Comparison of ENCODE assay signal across 28 cellular contexts in the genomic region with DNA sequence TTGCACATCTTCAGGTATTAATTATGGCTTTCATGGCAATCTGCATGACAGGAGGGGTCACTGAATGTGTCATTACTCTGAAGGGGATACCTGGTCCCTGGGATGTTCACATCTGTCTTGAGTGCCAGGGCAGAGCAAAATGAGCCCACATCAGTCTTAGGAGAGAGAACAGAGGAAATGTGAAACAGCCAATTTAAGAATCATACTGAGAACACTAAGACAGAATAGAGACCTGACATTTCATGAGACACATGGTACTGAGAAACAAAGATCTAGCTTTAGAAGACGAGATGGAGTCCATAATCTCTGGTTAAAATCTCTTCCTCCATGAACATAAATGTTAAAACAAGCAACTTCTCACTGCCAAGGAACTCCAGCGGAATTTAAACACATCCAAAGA.
"Had no signal": no experiment of that assay in that cellular context is flagged by ENCODE, and none has a peak within 500 bp of the region (broad histone marks: within the 10 kb centered on the region; RNA-seq: fewer than 3 reads in every experiment).

No MANE protein-coding gene starts in this region.

- ATAC-seq: natural killer cell; psoas muscle; right cardiac atrium; right lobe of liver; stimulated activated memory B cell treated with anti-CD40 and anti-IgM and Interleukin-4, amounts not matched to agents 10 μg/mL and 1 μg/mL and 100 μg/mL, for 72 hours; stimulated activated naive CD8-positive, alpha-beta T cell treated with anti-CD3 and anti-CD28 coated beads, Interleukin-15, amount 100 ng/mL, for 72 hours; upper lobe of right lung had no signal

- H3K9me3 Mint-ChIP-seq: stimulated activated memory B cell treated with anti-CD40 and anti-IgM and Interleukin-4, amounts not matched to agents 10 μg/mL and 1 μg/mL and 100 μg/mL, for 72 hours; stimulated activated naive CD8-positive, alpha-beta T cell treated with anti-CD3 and anti-CD28 coated beads, Interleukin-15, amount 100 ng/mL, for 72 hours; type B pancreatic cell had no signal

- H3K4me1 Mint-ChIP-seq: natural killer cell; nephron; stimulated activated memory B cell treated with anti-CD40 and anti-IgM and Interleukin-4, amounts not matched to agents 10 μg/mL and 1 μg/mL and 100 μg/mL, for 72 hours; stimulated activated naive CD8-positive, alpha-beta T cell treated with anti-CD3 and anti-CD28 coated beads, Interleukin-15, amount 100 ng/mL, for 72 hours had no signal

- H3K27me3 Mint-ChIP-seq: stimulated activated memory B cell treated with anti-CD40 and anti-IgM and Interleukin-4, amounts not matched to agents 10 μg/mL and 1 μg/mL and 100 μg/mL, for 72 hours; stimulated activated naive CD8-positive, alpha-beta T cell treated with anti-CD3 and anti-CD28 coated beads, Interleukin-15, amount 100 ng/mL, for 72 hours had no signal

- H3K4me3 Mint-ChIP-seq: natural killer cell; nephron; neural progenitor cell; stimulated activated memory B cell treated with anti-CD40 and anti-IgM and Interleukin-4, amounts not matched to agents 10 μg/mL and 1 μg/mL and 100 μg/mL, for 72 hours; stimulated activated naive CD8-positive, alpha-beta T cell treated with anti-CD3 and anti-CD28 coated beads, Interleukin-15, amount 100 ng/mL, for 72 hours; type B pancreatic cell had no signal

- H3K27ac Mint-ChIP-seq: natural killer cell; nephron; neural progenitor cell; progenitor cell of endocrine pancreas; stimulated activated memory B cell treated with anti-CD40 and anti-IgM and Interleukin-4, amounts not matched to agents 10 μg/mL and 1 μg/mL and 100 μg/mL, for 72 hours; type B pancreatic cell had no signal

- H3K36me3 Mint-ChIP-seq: natural killer cell; neural progenitor cell; stimulated activated memory B cell treated with anti-CD40 and anti-IgM and Interleukin-4, amounts not matched to agents 10 μg/mL and 1 μg/mL and 100 μg/mL, for 72 hours; type B pancreatic cell had no signal

- DNase-seq: natural killer cell; occipital lobe; ovary; posterior cingulate gyrus; psoas muscle; right cardiac atrium; right lobe of liver; sigmoid colon; small intestine; stimulated activated CD4-positive, alpha-beta T cell treated with anti-CD3 and anti-CD28 coated beads, Interleukin-15, amount 100 ng/mL, for 24 hours; stimulated activated CD4-positive, alpha-beta T cell treated with anti-CD3 and anti-CD28 coated beads, Interleukin-2, amount 100 ng/mL, for 24 hours; stimulated activated CD4-positive, alpha-beta T cell treated with anti-CD3 and anti-CD28 coated beads, Interleukin-2, amount 100 ng/mL, for 48 hours; stimulated activated CD4-positive, alpha-beta T cell treated with anti-CD3 and anti-CD28 coated beads, Interleukin-4, amount 100 ng/mL, for 24 hours; stimulated activated CD8-positive, alpha-beta memory T cell treated with anti-CD3 and anti-CD28 coated beads, Interleukin-4, amount 100 ng/mL, for 48 hours; stimulated activated naive CD4-positive, alpha-beta T cell; stimulated activated naive CD8-positive, alpha-beta T cell treated with anti-CD3 and anti-CD28 coated beads, Interleukin-15, amount 100 ng/mL, for 72 hours; stimulated activated naive CD8-positive, alpha-beta T cell treated with anti-CD3 and anti-CD28 coated beads, Interleukin-15, Interleukin-2, amounts not matched to agents 100 U/mL and 50 U/mL, for 24 hours; substantia nigra; testis; tibial artery; transverse colon; upper lobe of right lung; uterus had no signal
